ENCODE assay signal across 8 cellular contexts in genomic region chr6:161029195-161029809, GRCh38. TPM values are rescaled to one million over a fixed set of nuclear protein-coding genes. Genes with fewer than 3 reads are reported as not detected.
A peak's percentile ranks its signal among the peaks of the same experiment; 100 is the strongest.
DNase-seq lines count a peak whose midpoint lies in the region; ATAC-seq and TF ChIP-seq lines count a peak whose summit lies in the region.

No MANE protein-coding gene starts in this region.

- H3K4me3 ChIP-seq in IMR-90 (ENCODE audit: insufficient read depth, low read depth, low read length), result no peak overlapping the region

- H2BK5ac ChIP-seq in IMR-90 (ENCODE audit: low read depth, low read length, poor library complexity, severe bottlenecking), result peak overlapping the region; percentile 21

- H2BK120ac ChIP-seq in IMR-90 (ENCODE audit: low read depth, low read length), result no peak overlapping the region

- intact Hi-C loops in IMR-90 (cut with micrococcal nuclease), result loop anchor here (2.0 kb wide), 2 partner anchors 19 to 51 kb away; no protein-coding TSS in a partner anchor

- no peak overlapping the region for H4K91ac ChIP-seq in IMR-90 (ENCODE audit: insufficient read depth, low read depth, low read length)

- peak; percentile 86 for ATAC-seq in GM21529 (IDR thresholded peaks at IDR 0.05; ENCODE audit: unreplicated experiment)
- peak; percentile 80 for ATAC-seq in IMR-90 (ENCODE audit: low read depth)

- peak overlapping the region; percentile 37; the same call in 1 of the 2 replicates for H3K27ac ChIP-seq in IMR-90 (ENCODE audit: insufficient read depth, low read length)

- POLR2A ChIA-PET in IMR-90 (lab: Charles Lee; ENCODE audit: unreplicated experiment), result no interaction called here

- H3K9me1 ChIP-seq in IMR-90 (ENCODE audit: insufficient read depth, low read length), result 0 out of 2 replicates have a peak, but pooled peaks cover 3% of the 10 kb centered on the region

- no peak overlapping the region for H3K4ac ChIP-seq in IMR-90 (ENCODE audit: low read depth, low read length)

- DNase-seq in GM04504 (ENCODE audit: low read depth) (peak; percentile 87), IMR-90 (peak; percentile 91), fibroblast of the conjunctiva (ENCODE audit: low read depth) (peak; percentile 55), NCI-H2029 treated with DMSO at 0.1 percent for 48 hours (lab: John Stamatoyannopoulos, UW) (no peak), COR-L47 (lab: John Stamatoyannopoulos, UW) (no peak)
- no peak for DNase-seq in activated CD4-positive, alpha-beta T cell treated with anti-CD3 and anti-CD28 coated beads, Interleukin-2, amount 50 U/mL, for 48 hours
- DNase-seq in stimulated activated CD4-positive, alpha-beta T cell treated with anti-CD3 and anti-CD28 coated beads, Interleukin-4, amount 100 ng/mL, for 24 hours, result no peak

- peaks cover 15 to 29% of the 10 kb centered on the region in 2 experiments for H3K79me1 ChIP-seq in IMR-90 (ENCODE audit: low read depth in 1 of 2, low read length in 2 of 2)

- no peak overlapping the region for H2BK15ac ChIP-seq in IMR-90 (ENCODE audit: low read depth, low read length)

- no peak for TF ChIP-seq RAD21 in IMR-90 (IDR thresholded peaks at IDR 0.05; ENCODE audit: low read length)

- H2AK9ac ChIP-seq in IMR-90 (replicated peaks; ENCODE audit: low read depth, low read length, poor library complexity), result no peak overlapping the region

- no peak overlapping the region for H3K18ac ChIP-seq in IMR-90 (ENCODE audit: low read depth, low read length)

- CTCF ChIA-PET in IMR-90 (lab: Yijun Ruan, JAX), result interaction anchor here (0.5 to 1.4 kb wide), 4 partner anchors 13 to 341 kb away, joined by 3 read pairs; no protein-coding TSS in a partner anchor

- H3K14ac ChIP-seq in IMR-90 (replicated peaks; ENCODE audit: low read depth, low read length), result no peak overlapping the region

- H3K56ac ChIP-seq in IMR-90 (ENCODE audit: extremely low read depth, insufficient read depth, low read length), result no peak overlapping the region

- TF ChIP-seq POLR2A in IMR-90 (IDR thresholded peaks at IDR 0.05; ENCODE audit: low read depth, low read length), result no peak

- H3K27me3 ChIP-seq in IMR-90 (ENCODE audit: control insufficient read depth, insufficient read depth, low read length), result no peaks in the 10 kb centered on the region

- H3K36me3 ChIP-seq in IMR-90 (ENCODE audit: control insufficient read depth, insufficient read depth, low read length), result no peaks in the 10 kb centered on the region

- H3K9ac ChIP-seq in IMR-90 (ENCODE audit: low read depth, low read length), result no peak overlapping the region

- H4K20me1 ChIP-seq in IMR-90 (ENCODE audit: insufficient read depth, low read length), result no peaks in the 10 kb centered on the region; the same call in 1 of the 2 replicates

- H2AFZ ChIP-seq in IMR-90 (replicated peaks; ENCODE audit: low read length, poor library complexity), result no peak overlapping the region

- H4K8ac ChIP-seq in IMR-90 (ENCODE audit: low read depth in 2 of 2, low read length in 2 of 2), result no peak overlapping the region

- H3K4me1 ChIP-seq in IMR-90 (ENCODE audit: control insufficient read depth, insufficient read depth, low read length), result peaks cover 6% of the 10 kb centered on the region

- no peaks in the 10 kb centered on the region for H3K9me3 ChIP-seq in IMR-90 (ENCODE audit: control insufficient read depth, insufficient read depth, low read length)

- in situ Hi-C loops in IMR-90 (cut with MboI; ENCODE audit: low sequenced_read_pairs), result no loop called here

- H3K4me2 ChIP-seq in IMR-90 (ENCODE audit: low read depth, low read length), result peak overlapping the region; percentile 61

- no peak overlapping the region for H3K23ac ChIP-seq in IMR-90 (ENCODE audit: low read depth, low read length)

- no peak overlapping the region for H4K5ac ChIP-seq in IMR-90 (ENCODE audit: low read depth, low read length)

- no peak overlapping the region for H2BK20ac ChIP-seq in IMR-90 (ENCODE audit: low read depth, low read length)

- no TSS peak for BruUV-seq in IMR-90 (replicated peaks; lab: Mats Ljungman, UMichigan)

- dilution Hi-C loops in IMR-90 (cut with HindIII; ENCODE audit: low sequenced_read_pairs, unreplicated experiment), result no loop called here

- no peak overlapping the region for H2AK5ac ChIP-seq in IMR-90 (ENCODE audit: low read depth, low read length)

- no peak for TF ChIP-seq CTCF in IMR-90 (conservative IDR thresholded peaks at IDR 0.05; ENCODE audit: low read depth, low read length)

- no CpG with 5 or more reads among the region's 8 CpGs for whole genome bisulfite sequencing in IMR-90 (ENCODE audit: extremely low coverage in 2 of 2, insufficient read length in 1 of 2), 2 experiments

TF ChIP-seq in IMR-90, 13 proteins besides CTCF, POLR2A, EP300 and RAD21:
- TF ChIP-seq FOS (IDR thresholded peaks at IDR 0.05; ENCODE audit: low read depth, low read length), result no peak
- no peak for TF ChIP-seq CHD1 (IDR thresholded peaks at IDR 0.05; ENCODE audit: low read depth, low read length)
- TF ChIP-seq BHLHE40 (IDR thresholded peaks at IDR 0.05; ENCODE audit: low read depth, low read length), result peak; percentile 97
- peak; percentile 88 for TF ChIP-seq CEBPB (IDR thresholded peaks at IDR 0.05; ENCODE audit: low read depth, low read length)

RNA-seq across cellular contexts. Expression of gene MAP3K4, which starts 37.7 kb away (rescaled TPM):
- 20.4 and 23.1 TPM in 2 replicates for total RNA-seq in IMR-90 (2012; rRNA removed)
- 6.9 and 11.5 TPM in 2 replicates for polyA plus RNA-seq in IMR-90 (2012; rRNA removed)
- polyA plus RNA-seq in IMR-90 (2012; cell fraction: cytosol; rRNA removed), result 2.0 and 3.7 TPM in 2 replicates
- polyA plus RNA-seq in IMR-90 (2012; cell fraction: nucleus; rRNA removed; ENCODE audit: low replicate concordance), result 6.4 and 26.8 TPM in 2 replicates

Comparison
In these comparisons a context has a peak if more than half of its experiments do, and no peak if none do; other contexts are left out.
1. DNase-seq: peak in GM04504 (single experiment), IMR-90 (single experiment) and fibroblast of the conjunctiva (single experiment); none in activated CD4-positive, alpha-beta T cell treated with anti-CD3 and anti-CD28 coated beads, Interleukin-2, amount 50 U/mL, for 48 hours (0 of 2), stimulated activated CD4-positive, alpha-beta T cell treated with anti-CD3 and anti-CD28 coated beads, Interleukin-4, amount 100 ng/mL, for 24 hours (single experiment), NCI-H2029 treated with DMSO at 0.1 percent for 48 hours (single experiment) and COR-L47 (single experiment).